Comparison of ENCODE assay signal across 7 cellular contexts in genomic region chr15:61062268-61062667, GRCh38.
"Had no signal": no experiment of that assay in that cellular context is flagged by ENCODE, and none has a peak within 500 bp of the region (broad histone marks: within the 10 kb centered on the region; RNA-seq: fewer than 3 reads in every experiment).

No MANE protein-coding gene starts in this region.

- ATAC-seq: GM23338, HepG2 had no signal

- H3K4me2 ChIP-seq: GM23338 had no signal

- H3K27ac Mint-ChIP-seq: GM23338, H9, IgD-negative memory B cell had no signal

- H3K4me3 Mint-ChIP-seq: GM23338, H9, IgD-negative memory B cell had no signal

- H3K4me3 ChIP-seq: GM23338 had no signal

- H3K36me3 Mint-ChIP-seq: IgD-negative memory B cell had no signal

- H3K9me3 Mint-ChIP-seq: GM23338, H9 had no signal

- DNase-seq: H9, HCEC 1CT, KBM-7 had no signal

- H3K27ac ChIP-seq: HL-60 had no signal

- H2AFZ ChIP-seq: GM23338 had no signal
